Comparison of ENCODE assay signal across 12 cellular contexts in genomic region chr19:33407716-33408115, GRCh38.
"Had no signal": no experiment of that assay in that cellular context is flagged by ENCODE, and none has a peak within 500 bp of the region (broad histone marks: within the 10 kb centered on the region; RNA-seq: fewer than 3 reads in every experiment).

No MANE protein-coding gene starts in this region.

- FAIRE-seq: astrocyte, bronchial epithelial cell, pancreas had no signal

- H3K4me3 ChIP-seq: dorsolateral prefrontal cortex, lung, neural progenitor cell, pancreas, tibial nerve, vagina had no signal

- H3K27me3 ChIP-seq: dorsolateral prefrontal cortex, neural progenitor cell, pancreas, tibial nerve, vagina had no signal

- H3K9ac ChIP-seq: neural progenitor cell had no signal

- H3K36me3 ChIP-seq: neural progenitor cell, pancreas, vagina had no signal

- DNase-seq: activated CD4-positive, alpha-beta T cell treated with anti-CD3 and anti-CD28 coated beads, Interleukin-2, amount 50 U/mL, for 48 hours; activated naive CD4-positive, alpha-beta T cell treated with anti-CD3 and anti-CD28 coated beads for 36 hours; dorsolateral prefrontal cortex; stimulated activated CD4-positive, alpha-beta T cell treated with anti-CD3 and anti-CD28 coated beads, Interleukin-4, amount 100 ng/mL, for 24 hours; stimulated activated naive CD4-positive, alpha-beta T cell had no signal

- H3K27ac ChIP-seq: neural progenitor cell, pancreas, tibial nerve, vagina had no signal

- H3K9me3 ChIP-seq: pancreas, tibial nerve, vagina had no signal
